In the genomic region with DNA sequence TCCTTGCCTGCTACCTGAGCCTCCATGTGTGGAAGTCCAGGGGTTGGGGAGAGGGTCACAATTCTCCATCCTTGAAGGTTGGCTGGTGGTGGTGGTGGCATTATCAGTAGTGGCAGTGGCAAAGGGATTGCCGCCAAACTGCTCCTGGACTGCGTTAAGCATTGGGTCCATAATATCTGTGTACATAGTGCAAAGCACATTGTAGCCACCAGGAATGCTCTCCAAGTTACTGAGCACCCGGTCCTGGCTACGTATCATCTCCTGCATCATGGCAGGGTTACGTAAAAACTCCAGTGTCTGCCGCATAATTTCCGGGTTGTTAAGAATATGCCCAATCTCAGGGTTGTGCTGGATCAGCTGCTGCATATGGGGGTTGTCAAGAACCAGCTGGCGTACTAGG, we compare ENCODE assay signal across 1 cellular context.
A peak's percentile ranks its signal among the peaks of the same experiment; 100 is the strongest.
TF ChIP-seq lines count a peak whose summit lies in the region.

No MANE protein-coding gene starts in this region.

TF ChIP-seq in K562, 482 proteins besides CTCF, POLR2A, EP300 and RAD21:
- 0 out of 2 replicates have a peak, but pooled peaks have one; percentile 57 for TF ChIP-seq TEAD2 (tag; IDR thresholded peaks at IDR 0.05)
- TF ChIP-seq TFAP4 (CRISPR knock-in tag; IDR thresholded peaks at IDR 0.05; ENCODE audit: borderline replicate concordance), result peak; percentile 10; the same call in 1 of the 2 replicates
- peak; percentile 39; the same call in 1 of the 2 replicates for TF ChIP-seq TEAD4 (IDR thresholded peaks at IDR 0.05; ENCODE audit: low read length)
- TF ChIP-seq TEAD4 (CRISPR knock-in tag; IDR thresholded peaks at IDR 0.05; ENCODE audit: borderline replicate concordance), result no peak
- TF ChIP-seq, protein P1, sequence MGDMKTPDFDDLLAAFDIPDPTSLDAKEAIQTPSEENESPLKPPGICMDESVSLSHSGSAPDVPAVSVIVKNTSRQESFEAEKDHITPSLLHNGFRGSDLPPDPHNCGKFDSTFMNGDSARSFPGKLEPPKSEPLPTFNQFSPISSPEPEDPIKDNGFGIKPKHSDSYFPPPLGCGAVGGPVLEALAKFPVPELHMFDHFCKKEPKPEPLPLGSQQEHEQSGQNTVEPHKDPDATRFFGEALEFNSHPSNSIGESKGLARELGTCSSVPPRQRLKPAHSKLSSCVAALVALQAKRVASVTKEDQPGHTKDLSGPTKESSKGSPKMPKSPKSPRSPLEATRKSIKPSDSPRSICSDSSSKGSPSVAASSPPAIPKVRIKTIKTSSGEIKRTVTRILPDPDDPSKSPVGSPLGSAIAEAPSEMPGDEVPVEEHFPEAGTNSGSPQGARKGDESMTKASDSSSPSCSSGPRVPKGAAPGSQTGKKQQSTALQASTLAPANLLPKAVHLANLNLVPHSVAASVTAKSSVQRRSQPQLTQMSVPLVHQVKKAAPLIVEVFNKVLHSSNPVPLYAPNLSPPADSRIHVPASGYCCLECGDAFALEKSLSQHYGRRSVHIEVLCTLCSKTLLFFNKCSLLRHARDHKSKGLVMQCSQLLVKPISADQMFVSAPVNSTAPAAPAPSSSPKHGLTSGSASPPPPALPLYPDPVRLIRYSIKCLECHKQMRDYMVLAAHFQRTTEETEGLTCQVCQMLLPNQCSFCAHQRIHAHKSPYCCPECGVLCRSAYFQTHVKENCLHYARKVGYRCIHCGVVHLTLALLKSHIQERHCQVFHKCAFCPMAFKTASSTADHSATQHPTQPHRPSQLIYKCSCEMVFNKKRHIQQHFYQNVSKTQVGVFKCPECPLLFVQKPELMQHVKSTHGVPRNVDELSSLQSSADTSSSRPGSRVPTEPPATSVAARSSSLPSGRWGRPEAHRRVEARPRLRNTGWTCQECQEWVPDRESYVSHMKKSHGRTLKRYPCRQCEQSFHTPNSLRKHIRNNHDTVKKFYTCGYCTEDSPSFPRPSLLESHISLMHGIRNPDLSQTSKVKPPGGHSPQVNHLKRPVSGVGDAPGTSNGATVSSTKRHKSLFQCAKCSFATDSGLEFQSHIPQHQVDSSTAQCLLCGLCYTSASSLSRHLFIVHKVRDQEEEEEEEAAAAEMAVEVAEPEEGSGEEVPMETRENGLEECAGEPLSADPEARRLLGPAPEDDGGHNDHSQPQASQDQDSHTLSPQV (IDR thresholded peaks at IDR 0.05), result 0 out of 2 replicates have a peak, but pooled peaks have one; percentile 24
- peak; percentile 84 for TF ChIP-seq ZBTB33 (CRISPR knock-in tag; IDR thresholded peaks at IDR 0.05)
- TF ChIP-seq ARHGAP35 (IDR thresholded peaks at IDR 0.05; ENCODE audit: partially characterized antibody), result no peak
- TF ChIP-seq CREB3 (tag; conservative IDR thresholded peaks at IDR 0.05; ENCODE audit: low read depth), result no peak
- TF ChIP-seq MIER1 (IDR thresholded peaks at IDR 0.05; ENCODE audit: low read depth), result no peak
- TF ChIP-seq TEAD1 (CRISPR knock-in tag; IDR thresholded peaks at IDR 0.05), result peak in 1 of 2 experiments; percentile 83; a peak in 2 of 4 replicates
- peak; percentile 51; the same call in 1 of the 2 replicates for TF ChIP-seq FOXA1 (IDR thresholded peaks at IDR 0.05; ENCODE audit: borderline replicate concordance)
- peak; percentile 74 to 95 for TF ChIP-seq FOXA3 (CRISPR knock-in tag; conservative IDR thresholded peaks at IDR 0.05 in 1 of 2, IDR thresholded peaks at IDR 0.05 in 1 of 2)
- TF ChIP-seq HDAC8 (tag; IDR thresholded peaks at IDR 0.05), result no peak
- no peak for TF ChIP-seq ZNF282 (CRISPR knock-in tag; IDR thresholded peaks at IDR 0.05)
TF ChIP-seq in K562: peak in this region for 8.
